8 cellular contexts compared by ENCODE assay signal in the genomic region with DNA sequence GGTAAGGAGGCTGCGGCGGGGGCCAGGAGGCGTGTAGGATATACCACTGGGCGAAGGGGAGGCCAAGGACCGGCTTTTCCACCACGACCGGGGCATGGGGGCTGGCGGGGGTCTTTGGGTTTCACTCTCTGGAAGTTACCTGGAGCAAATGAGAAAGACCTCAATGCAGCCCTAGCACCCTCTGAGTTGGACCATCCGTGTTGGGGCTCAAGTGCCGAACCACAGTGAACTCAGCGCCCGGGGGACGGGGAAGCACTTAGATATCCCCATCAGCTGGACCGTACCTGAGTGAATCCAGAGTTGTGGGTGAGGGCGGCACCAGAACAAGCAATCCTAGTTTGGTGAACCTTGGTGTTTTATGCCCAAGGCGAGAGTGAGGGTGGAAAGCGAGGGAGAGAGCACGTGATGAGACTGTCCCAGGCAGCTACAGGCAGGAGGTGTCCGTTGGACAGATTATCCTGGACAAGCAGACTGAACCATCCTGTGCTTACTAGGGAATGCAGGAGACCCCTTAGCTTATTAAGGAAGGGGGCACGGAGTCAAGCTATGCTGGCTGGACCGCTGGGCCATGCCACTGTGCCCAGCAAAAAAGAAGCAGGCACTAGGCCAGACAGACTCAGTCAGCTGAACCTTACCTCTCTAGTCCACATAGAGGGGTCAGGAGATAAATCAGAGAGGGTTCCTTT. TPM values are rescaled to one million over a fixed set of nuclear protein-coding genes. Genes with fewer than 3 reads are reported as not detected.
DNase-seq lines count a peak whose midpoint lies in the region; TF ChIP-seq lines count a peak whose summit lies in the region.

No MANE protein-coding gene starts in this region.

- no peaks in the 10 kb centered on the region for H3K9me3 Mint-ChIP-seq in Caco-2 (ENCODE audit: unreplicated experiment)

- CTCF ChIA-PET in Caco-2 (lab: Charles Lee), result interaction anchor here (0.7 to 1.8 kb wide), 7 partner anchors 20 to 127 kb away, joined by 3 to 6 read pairs (median 4); a partner anchor contains a TSS

- no peaks in the 10 kb centered on the region for H3K27me3 Mint-ChIP-seq in Caco-2 (ENCODE audit: insufficient read depth, unreplicated experiment)

- H3K9me3 ChIP-seq in Caco-2 (no peaks in the 10 kb centered on the region), SJSA1 (replicated peaks) (no peaks in the 10 kb centered on the region), esophagus (ENCODE audit: control insufficient read depth in 2 of 2, insufficient read depth in 1 of 2, low read depth in 1 of 2, low read length in 1 of 2) (no peaks in the 10 kb centered on the region), ovary (no peaks in the 10 kb centered on the region)

- peaks cover 16% of the 10 kb centered on the region for H3K4me1 ChIP-seq in Caco-2
- peaks cover 22% of the 10 kb centered on the region for H3K4me1 ChIP-seq in SJSA1 (replicated peaks)
- peaks cover 6 to 8% of the 10 kb centered on the region in 2 donors for H3K4me1 ChIP-seq in esophagus (ENCODE audit: control insufficient read depth in 2 of 2, insufficient read depth in 2 of 2, low read length in 1 of 2)
- peaks cover 14% of the 10 kb centered on the region for H3K4me1 ChIP-seq in ovary (ENCODE audit: insufficient read depth)

- H3K27ac Mint-ChIP-seq in Caco-2 (ENCODE audit: unreplicated experiment), result peak overlapping the region; percentile 99

- peaks cover 39% of the 10 kb centered on the region for H3K36me3 Mint-ChIP-seq in Caco-2 (ENCODE audit: insufficient read depth, unreplicated experiment)

- 7 to 8% methylated on average over 20 to 21 of the region's 21 CpGs for WGBS in esophagus, 2 donors
- 4 to 9% (median 4%) methylated on average over 16 to 21 of the region's 21 CpGs for WGBS in ovary, 3 donors

- peak overlapping the region; percentile 96 for H3K4me3 Mint-ChIP-seq in Caco-2 (ENCODE audit: unreplicated experiment)

- H3K27me3 ChIP-seq in Caco-2 (replicated peaks; ENCODE audit: control insufficient read depth, insufficient read depth, low read length), result no peaks in the 10 kb centered on the region
- no peaks in the 10 kb centered on the region for H3K27me3 ChIP-seq in SJSA1 (replicated peaks)
- H3K27me3 ChIP-seq in esophagus (ENCODE audit: control insufficient read depth in 1 of 2, insufficient read depth in 2 of 2, low read length in 2 of 2), result no peaks in the 10 kb centered on the region
- no peaks in the 10 kb centered on the region for H3K27me3 ChIP-seq in ovary

- TF ChIP-seq POLR2A in ovary (IDR thresholded peaks at IDR 0.05), result no peak

- TSS peak; percentile 61 for BruUV-seq in Caco-2 (replicated peaks; lab: Mats Ljungman, UMichigan)

- intact Hi-C loops in Caco-2 (cut with micrococcal nuclease; ENCODE audit: unreplicated experiment) (no loop called here), ovary (cut with DNase I) (loop anchor here in 1 of 4 donors (2.0 kb wide), 1 partner anchor 39 kb away; no protein-coding TSS in a partner anchor)

- POLR2A ChIA-PET in Caco-2 (lab: Charles Lee), result interaction anchor here (0.6 to 1.2 kb wide), 7 partner anchors 15 to 68 kb away, joined by 3 to 8 read pairs (median 3); a partner anchor contains a TSS

- H3K4me1 Mint-ChIP-seq in Caco-2 (ENCODE audit: low read depth, unreplicated experiment), result peaks cover 12% of the 10 kb centered on the region

- H3K27ac ChIP-seq in SJSA1 (peak overlapping the region; percentile 99), esophagus (ENCODE audit: low read depth in 2 of 2, low read length in 1 of 2) (peak overlapping the region; percentile 58 to 92), ovary (peak overlapping the region in 1 of 2 donors; percentile 77)

- no peak for TF ChIP-seq CTCF in Caco-2 (IDR thresholded peaks at IDR 0.05; ENCODE audit: insufficient read depth in 1 of 2, low read depth in 1 of 2, low read length in 1 of 2, severe bottlenecking in 1 of 2, unreplicated experiment in 1 of 2)
- no peak for TF ChIP-seq CTCF in ovary (IDR thresholded peaks at IDR 0.05)

- H3K4me3 ChIP-seq in Caco-2 (ENCODE audit: low read depth, low read length), result peak overlapping the region; percentile 86
- H3K4me3 ChIP-seq in SJSA1, result peak overlapping the region; percentile 66
- H3K4me3 ChIP-seq in esophagus (ENCODE audit: low read depth in 1 of 2, low read length in 2 of 2), result peak overlapping the region; percentile 80 to 87
- H3K4me3 ChIP-seq in ovary, result peak overlapping the region; percentile 87

- H3K36me3 ChIP-seq in Caco-2 (ENCODE audit: control insufficient read depth, insufficient read depth, low read length) (no peaks in the 10 kb centered on the region; the same call in 1 of the 2 replicates), SJSA1 (peaks cover 47% of the 10 kb centered on the region), esophagus (ENCODE audit: control insufficient read depth in 2 of 2, insufficient read depth in 2 of 2, low read length in 1 of 2) (peaks cover 0 to 6% of the 10 kb centered on the region in 2 donors), ovary (no peaks in the 10 kb centered on the region)

- DNase-seq in Caco-2 (no peak), SJSA1 (ENCODE audit: low read depth in 1 of 2, low spot score in 2 of 2) (no peak), ovary (no peak), NCI-H526 (lab: John Stamatoyannopoulos, UW) (no peak), cerebellar nuclear complex (lab: John Stamatoyannopoulos, UW) (no peak), SHP77 treated with DMSO at 0.1 percent for 48 hours (lab: John Stamatoyannopoulos, UW) (no peak)
- DNase-seq in stimulated activated CD4-positive, alpha-beta T cell treated with anti-CD3 and anti-CD28 coated beads, Interleukin-4, amount 100 ng/mL, for 4 hours, result no peak

- TF ChIP-seq EP300 in ovary (IDR thresholded peaks at IDR 0.05), result no peak

RNA-seq across cellular contexts. Expression of a gene that starts 0.5 kb away (rescaled TPM):
- total RNA-seq in Caco-2 (2022) (55.0 and 57.1 TPM in 2 replicates), ovary (10 to 100 TPM; 26.2 to 59.0 (median 47.7) TPM)
- total RNA-seq in SJSA1 (2014; rRNA removed; shearing (Covaris generic)), result 88.5 and 127 TPM in 2 replicates
- polyA plus RNA-seq in esophagus (10 to 100 TPM; 46.2 to 74.1 TPM), ovary (10 to 100 TPM; 42.6 to 68.1 TPM)

RNA-seq across cellular contexts. Expression of a gene that starts 3.3 kb away (rescaled TPM):
- 164 and 169 TPM in 2 replicates for total RNA-seq in Caco-2 (2022)
- total RNA-seq in SJSA1 (2014; rRNA removed; shearing (Covaris generic)), result 274 and 417 TPM in 2 replicates
- polyA plus RNA-seq in esophagus, result 100 to 1,000 TPM; 212 to 215 TPM
- 100 to 1,000 TPM; 134 to 476 (median 186) TPM for total RNA-seq in ovary
- polyA plus RNA-seq in ovary, result 100 to 1,000 TPM; 243 to 288 TPM

RNA-seq across cellular contexts. Expression of a gene that starts 13.8 kb away (rescaled TPM):
- total RNA-seq in Caco-2 (2022), result 0.27 TPM in 1 of 2 replicates, not detected in the other
- total RNA-seq in SJSA1 (2014; rRNA removed; shearing (Covaris generic)), result 0.13 TPM in 1 of 2 replicates, not detected in the other
- under 1 TPM; 0.06 TPM for polyA plus RNA-seq in esophagus
- not detected for total RNA-seq in ovary
- polyA plus RNA-seq in ovary, result not detected

RNA-seq across cellular contexts. Expression of a gene that starts 14.1 kb away (rescaled TPM):
- total RNA-seq in Caco-2 (2022) (87.8 and 106 TPM in 2 replicates), ovary (100 to 1,000 TPM in 2 of 7 donors, 10 to 100 TPM in 5; 42.1 to 109 (median 89.9) TPM)
- 24.0 and 25.8 TPM in 2 replicates for total RNA-seq in SJSA1 (2014; rRNA removed; shearing (Covaris generic))
- polyA plus RNA-seq in esophagus (10 to 100 TPM; 29.7 to 37.2 TPM), ovary (10 to 100 TPM; 41.5 to 51.6 TPM)

RNA-seq across cellular contexts. Expression of a gene that starts 37.5 kb away (rescaled TPM):
- total RNA-seq in Caco-2 (2022) (74.2 and 80.4 TPM in 2 replicates), ovary (10 to 100 TPM; 24.9 to 52.2 (median 27.9) TPM)
- total RNA-seq in SJSA1 (2014; rRNA removed; shearing (Covaris generic)), result 12.4 and 27.5 TPM in 2 replicates
- polyA plus RNA-seq in esophagus (100 to 1,000 TPM in 1 of 2 donors, 10 to 100 TPM in 1; 47.9 to 103 TPM), ovary (10 to 100 TPM; 12.2 to 23.5 TPM)
